Comparison of ENCODE assay signal across 1 cellular context in the genomic region with DNA sequence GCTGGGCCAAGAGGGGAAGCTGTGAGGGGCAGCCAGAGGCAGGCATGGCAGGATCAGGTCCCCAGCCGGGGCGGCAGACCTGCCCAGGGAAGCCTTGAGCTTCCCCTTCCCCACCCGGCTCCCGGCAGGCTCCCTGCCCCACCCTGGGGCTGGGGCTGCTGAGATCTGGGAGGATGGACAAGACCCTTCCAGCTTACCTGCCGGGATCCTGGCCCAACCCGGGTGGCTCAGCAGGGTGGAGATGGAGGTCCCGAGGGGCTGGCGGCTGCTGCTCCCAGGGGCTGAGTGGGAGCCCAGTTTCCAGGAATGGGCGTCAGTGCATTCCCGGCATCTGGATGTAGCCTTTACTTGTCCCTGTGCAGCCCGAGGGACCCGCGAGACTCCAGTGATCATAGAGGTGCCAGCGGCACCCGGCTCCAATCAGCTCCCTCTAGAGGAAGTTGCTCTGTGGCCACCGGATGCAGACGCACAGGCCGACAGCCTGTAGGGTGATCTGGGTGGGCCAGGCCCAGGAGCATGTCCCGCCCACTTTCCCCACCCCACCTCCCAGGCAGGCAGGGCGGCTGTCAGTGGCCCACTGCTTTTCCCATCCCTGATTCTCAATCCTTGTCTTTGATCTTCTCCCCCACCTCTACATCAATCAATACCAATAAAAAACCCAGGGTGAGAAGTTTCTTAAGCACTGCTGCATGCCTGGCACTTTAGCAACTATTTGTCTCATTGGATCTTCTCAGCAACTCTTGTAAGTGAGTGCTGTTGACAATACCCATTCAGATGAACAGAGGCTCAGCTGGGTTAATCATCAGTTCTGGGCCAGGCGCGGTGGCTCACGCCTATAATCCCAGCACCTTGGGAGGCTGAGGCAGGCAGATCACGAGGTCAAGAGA.
A peak's percentile ranks its signal among the peaks of the same experiment; 100 is the strongest.
TF ChIP-seq lines count a peak whose summit lies in the region.

Gene BAK1 (minus strand): TSS at position 449 of the 887 bp plus-strand sequence. CDS start 2,672 bp downstream, outside the sequence.

TF ChIP-seq in HepG2, 621 proteins besides CTCF, POLR2A, EP300 and RAD21 (continued from another document and continues in another):
- TF ChIP-seq YY1 (IDR thresholded peaks at IDR 0.05; ENCODE audit: insufficient read depth, insufficient replicate concordance, low read depth, low read length) (peak; percentile 50), ZNF362 (CRISPR knock-in tag; IDR thresholded peaks at IDR 0.05; ENCODE audit: borderline replicate concordance) (peak; percentile 62; the same call in 1 of the 2 replicates), XBP1 (CRISPR knock-in tag; IDR thresholded peaks at IDR 0.05) (no peak), SSRP1 (CRISPR knock-in tag; IDR thresholded peaks at IDR 0.05) (no peak), MNT (IDR thresholded peaks at IDR 0.05) (peak; percentile 20; the same call in 1 of the 2 replicates), ZNF318 (CRISPR knock-in tag; IDR thresholded peaks at IDR 0.05) (no peak), ZNF512B (CRISPR knock-in tag; IDR thresholded peaks at IDR 0.05; ENCODE audit: borderline replicate concordance) (peak; percentile 90; the same call in 1 of the 2 replicates), GPBP1L1 (CRISPR knock-in tag; IDR thresholded peaks at IDR 0.05) (no peak), ZNF768 (CRISPR knock-in tag; IDR thresholded peaks at IDR 0.05) (no peak), ZNF670 (CRISPR knock-in tag; IDR thresholded peaks at IDR 0.05; ENCODE audit: borderline replicate concordance) (0 out of 2 replicates have a peak, but pooled peaks have one; percentile 52), ZNF30 (CRISPR knock-in tag; IDR thresholded peaks at IDR 0.05) (no peak), ZNF205 (CRISPR knock-in tag; IDR thresholded peaks at IDR 0.05) (no peak), ZSCAN29 (CRISPR knock-in tag; conservative IDR thresholded peaks at IDR 0.05) (no peak), HNRNPH1 (optimal IDR thresholded peaks at IDR 0.05; ENCODE audit: low read depth, low read length) (no peak), ASH2L (IDR thresholded peaks at IDR 0.05; ENCODE audit: insufficient read length, low read depth, low read length) (no peak), SP1 (IDR thresholded peaks at IDR 0.05) (no peak), SP1 (CRISPR knock-in tag; IDR thresholded peaks at IDR 0.05) (peak; percentile 89)
- TF ChIP-seq, protein P1, sequence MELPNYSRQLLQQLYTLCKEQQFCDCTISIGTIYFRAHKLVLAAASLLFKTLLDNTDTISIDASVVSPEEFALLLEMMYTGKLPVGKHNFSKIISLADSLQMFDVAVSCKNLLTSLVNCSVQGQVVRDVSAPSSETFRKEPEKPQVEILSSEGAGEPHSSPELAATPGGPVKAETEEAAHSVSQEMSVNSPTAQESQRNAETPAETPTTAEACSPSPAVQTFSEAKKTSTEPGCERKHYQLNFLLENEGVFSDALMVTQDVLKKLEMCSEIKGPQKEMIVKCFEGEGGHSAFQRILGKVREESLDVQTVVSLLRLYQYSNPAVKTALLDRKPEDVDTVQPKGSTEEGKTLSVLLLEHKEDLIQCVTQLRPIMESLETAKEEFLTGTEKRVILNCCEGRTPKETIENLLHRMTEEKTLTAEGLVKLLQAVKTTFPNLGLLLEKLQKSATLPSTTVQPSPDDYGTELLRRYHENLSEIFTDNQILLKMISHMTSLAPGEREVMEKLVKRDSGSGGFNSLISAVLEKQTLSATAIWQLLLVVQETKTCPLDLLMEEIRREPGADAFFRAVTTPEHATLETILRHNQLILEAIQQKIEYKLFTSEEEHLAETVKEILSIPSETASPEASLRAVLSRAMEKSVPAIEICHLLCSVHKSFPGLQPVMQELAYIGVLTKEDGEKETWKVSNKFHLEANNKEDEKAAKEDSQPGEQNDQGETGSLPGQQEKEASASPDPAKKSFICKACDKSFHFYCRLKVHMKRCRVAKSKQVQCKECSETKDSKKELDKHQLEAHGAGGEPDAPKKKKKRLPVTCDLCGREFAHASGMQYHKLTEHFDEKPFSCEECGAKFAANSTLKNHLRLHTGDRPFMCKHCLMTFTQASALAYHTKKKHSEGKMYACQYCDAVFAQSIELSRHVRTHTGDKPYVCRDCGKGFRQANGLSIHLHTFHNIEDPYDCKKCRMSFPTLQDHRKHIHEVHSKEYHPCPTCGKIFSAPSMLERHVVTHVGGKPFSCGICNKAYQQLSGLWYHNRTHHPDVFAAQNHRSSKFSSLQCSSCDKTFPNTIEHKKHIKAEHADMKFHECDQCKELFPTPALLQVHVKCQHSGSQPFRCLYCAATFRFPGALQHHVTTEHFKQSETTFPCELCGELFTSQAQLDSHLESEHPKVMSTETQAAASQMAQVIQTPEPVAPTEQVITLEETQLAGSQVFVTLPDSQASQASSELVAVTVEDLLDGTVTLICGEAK (IDR thresholded peaks at IDR 0.05) = peak; percentile 38; the same call in 1 of the 2 replicates
- TF ChIP-seq, protein P1 (CRISPR knock-in tag; IDR thresholded peaks at IDR 0.05) = no peak
